8 cellular contexts compared by ENCODE assay signal in genomic region chr16:2009302-2009711, GRCh38. TPM values are rescaled to one million over a fixed set of nuclear protein-coding genes. Genes with fewer than 3 reads are reported as not detected.
DNase-seq lines count a peak whose midpoint lies in the region; ATAC-seq and TF ChIP-seq lines count a peak whose summit lies in the region.

No MANE protein-coding gene starts in this region.

- no peaks in the 10 kb centered on the region for H3K27me3 ChIP-seq in heart right ventricle

- POLR2A ChIA-PET in activated B cell treated with CpG ODN at 0.5 μM for 24 hours (lab: Charles Lee), result interaction anchor here (0.6 to 3.5 kb wide), 8 partner anchors 17 to 145 kb away, joined by 3 to 22 read pairs (median 5); partner anchors contain the start of genes GFER, RPS2, TBL3 and TRAF7

- H3K27ac Mint-ChIP-seq in activated B cell treated with CpG ODN at 0.5 μM for 24 hours, result no peak overlapping the region

- H3K36me3 Mint-ChIP-seq in activated B cell treated with CpG ODN at 0.5 μM for 24 hours (ENCODE audit: low read depth), result peaks cover 14% of the 10 kb centered on the region

- H3K4me1 Mint-ChIP-seq in activated B cell treated with CpG ODN at 0.5 μM for 24 hours, result peaks cover 42% of the 10 kb centered on the region

- no peaks in the 10 kb centered on the region for H3K9me3 Mint-ChIP-seq in activated B cell treated with CpG ODN at 0.5 μM for 24 hours

- no peaks in the 10 kb centered on the region for H3K27me3 Mint-ChIP-seq in activated B cell treated with CpG ODN at 0.5 μM for 24 hours

- TF ChIP-seq CTCF in activated B cell treated with CpG ODN at 0.5 μM for 24 hours (IDR thresholded peaks at IDR 0.05) (no peak), heart right ventricle (IDR thresholded peaks at IDR 0.05) (no peak)

- H3K9me3 ChIP-seq in heart right ventricle, result no peaks in the 10 kb centered on the region

- peak overlapping the region; percentile 32 to 96 (median 92) for H3K27ac ChIP-seq in heart right ventricle
- H3K27ac ChIP-seq in skin epidermis, result peak overlapping the region; percentile 79 to 100 (median 95)

- H3K36me3 ChIP-seq in heart right ventricle, result peaks cover 0 to 14% (median 0%) of the 10 kb centered on the region in 9 donors

- peak overlapping the region; percentile 84 for H3K4me3 Mint-ChIP-seq in activated B cell treated with CpG ODN at 0.5 μM for 24 hours

- WGBS in heart right ventricle, 2 donors, result 0 to 1% methylated on average over 43 to 49 of the region's 49 CpGs

- peak; percentile 47 for DNase-seq in NCI-H146 (lab: John Stamatoyannopoulos, UW)
- no peak for DNase-seq in NCI-H146 treated with DMSO at 0.1 percent for 48 hours (lab: John Stamatoyannopoulos, UW; ENCODE audit: unreplicated experiment)
- DNase-seq in activated B cell treated with CpG ODN at 0.5 μM for 24 hours, result no peak
- DNase-seq in heart right ventricle, result no peak
- DNase-seq in GM19238 (ENCODE audit: insufficient read length, low spot score), result no peak
- DNase-seq in NCI-H187 (lab: John Stamatoyannopoulos, UW), result no peak

- ATAC-seq in HG03039 (IDR thresholded peaks at IDR 0.05; ENCODE audit: unreplicated experiment), result peak; percentile 25
- ATAC-seq in activated B cell treated with CpG ODN at 0.5 μM for 24 hours (ENCODE audit: low read depth), result peak; percentile 40
- peak in 4 of 8 donors; percentile 2 to 7 (median 4) for ATAC-seq in heart right ventricle

- intact Hi-C loops in activated B cell treated with CpG ODN at 0.5 μM for 24 hours (cut with micrococcal nuclease) (loop anchor here (1.0 to 5.0 kb wide), 6 partner anchors 13 to 673 kb away; partner anchors contain the start of genes KCTD5, MLST8, NTHL1 and RPS2), heart right ventricle (cut with DNase I) (loop anchor here in 1 of 10 donors (10.0 kb wide), 1 partner anchor 135 kb away; the partner anchor contains the start of gene RAB26)

- H3K4me3 ChIP-seq in heart right ventricle, result peak overlapping the region; percentile 69 to 99 (median 90)
- H3K4me3 ChIP-seq in skin epidermis, result peak overlapping the region; percentile 59 to 99 (median 98)

- H3K4me1 ChIP-seq in heart right ventricle, result peaks cover 30 to 57% (median 46%) of the 10 kb centered on the region in 9 donors

- CTCF ChIA-PET in activated B cell treated with CpG ODN at 0.5 μM for 24 hours (lab: Charles Lee), result no interaction called here

RNA-seq across cellular contexts. Expression of gene ZNF598, which starts 0.3 kb away (rescaled TPM):
- total RNA-seq in activated B cell treated with CpG ODN at 0.5 μM for 24 hours, result 56.4 and 59.3 TPM in 2 replicates
- 10 to 100 TPM in 9 of 10 donors, 1 to 10 TPM in 1; 9.5 to 24.7 (median 14.2) TPM for total RNA-seq in heart right ventricle
- polyA plus RNA-seq in heart right ventricle, result 10 to 100 TPM; 12.6 to 25.3 TPM

RNA-seq across cellular contexts. Expression of gene NPW, which starts 10.3 kb away (rescaled TPM):
- total RNA-seq in activated B cell treated with CpG ODN at 0.5 μM for 24 hours (1.5 and 1.7 TPM in 2 replicates), heart right ventricle (under 1 TPM in 1 of 10 donors, not detected in 9; 0.39 TPM)
- under 1 TPM in 1 of 2 donors, not detected in 1; 0.54 TPM for polyA plus RNA-seq in heart right ventricle

RNA-seq across cellular contexts. Expression of gene NHERF2, which starts 17.4 kb away (rescaled TPM):
- total RNA-seq in activated B cell treated with CpG ODN at 0.5 μM for 24 hours (0.56 and 0.93 TPM in 2 replicates), heart right ventricle (100 to 1,000 TPM in 9 of 10 donors, 10 to 100 TPM in 1; 94.3 to 429 (median 146) TPM)
- polyA plus RNA-seq in heart right ventricle, result 100 to 1,000 TPM; 314 to 640 TPM

RNA-seq across cellular contexts. Expression of gene SYNGR3, which starts 19.5 kb away (rescaled TPM):
- total RNA-seq in activated B cell treated with CpG ODN at 0.5 μM for 24 hours (10.0 and 11.3 TPM in 2 replicates), heart right ventricle (under 1 TPM in 8 of 10 donors, not detected in 2; 0.15 to 0.62 (median 0.28) TPM)
- polyA plus RNA-seq in heart right ventricle, result 1 to 10 TPM in 1 of 2 donors, under 1 TPM in 1; 0.51 to 2.5 TPM

RNA-seq across cellular contexts. Expression of gene GFER, which starts 25.3 kb away (rescaled TPM):
- total RNA-seq in activated B cell treated with CpG ODN at 0.5 μM for 24 hours (31.6 and 39.4 TPM in 2 replicates), heart right ventricle (10 to 100 TPM; 14.7 to 30.2 (median 24.5) TPM)
- polyA plus RNA-seq in heart right ventricle, result 10 to 100 TPM; 37.5 to 65.6 TPM

Comparison
In these comparisons a context has a peak if more than half of its experiments do, and no peak if none do; other contexts are left out.
1. RNA of gene NHERF2, which starts 17.4 kb away (total RNA-seq): 94.3 to 429 TPM in heart right ventricle; 0.56 to 0.93 TPM in activated B cell treated with CpG ODN at 0.5 μM for 24 hours; every median in the first group is over 10 times any median in the second.